ENCODE assay signal across 1 cellular context in the genomic region with DNA sequence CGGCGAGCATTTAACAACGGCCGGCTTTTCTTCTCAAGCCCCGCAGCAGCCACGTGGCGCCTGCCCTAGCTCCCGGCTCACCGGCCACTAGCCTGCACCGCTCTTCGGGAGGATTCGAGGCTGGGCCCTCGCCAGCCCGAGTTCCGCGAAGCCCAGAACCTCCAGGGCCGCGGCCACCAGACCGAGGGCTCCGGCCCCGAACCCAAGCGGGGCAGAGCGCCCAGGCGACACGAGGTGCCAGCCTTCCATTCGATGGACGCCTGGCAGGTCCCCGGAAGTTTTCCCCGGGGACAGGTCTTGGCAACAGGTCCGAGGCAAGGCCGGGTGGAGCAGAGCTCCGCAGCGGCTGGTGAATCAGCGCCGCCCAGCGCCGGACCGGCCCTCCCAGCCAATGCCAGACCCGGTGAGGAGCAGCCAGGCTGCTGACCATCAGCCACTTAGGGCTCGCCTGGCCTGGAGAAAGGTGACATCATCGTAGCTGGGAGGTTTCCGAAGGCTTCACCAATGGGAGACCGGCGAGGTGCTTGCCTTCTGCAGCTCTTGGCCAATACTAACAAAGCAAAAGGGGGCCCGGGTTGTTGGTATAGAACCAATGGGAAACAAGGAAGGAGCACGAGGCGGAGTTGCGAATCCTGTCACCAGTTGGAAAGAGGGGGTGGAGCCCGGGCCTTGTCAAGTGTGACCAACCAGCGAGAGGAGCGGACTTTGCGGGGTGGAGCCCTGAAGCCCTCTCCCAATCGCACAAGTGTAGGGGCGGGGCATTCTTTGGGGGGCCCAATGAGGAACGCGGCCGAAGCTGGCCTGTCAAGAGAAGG.
TF ChIP-seq lines count a peak whose summit lies in the region.

No MANE protein-coding gene starts in this region.

TF ChIP-seq in GM12878, 131 proteins besides CTCF, POLR2A, EP300 and RAD21 (continued from another document and continues in another):
- TF ChIP-seq, protein P1, sequence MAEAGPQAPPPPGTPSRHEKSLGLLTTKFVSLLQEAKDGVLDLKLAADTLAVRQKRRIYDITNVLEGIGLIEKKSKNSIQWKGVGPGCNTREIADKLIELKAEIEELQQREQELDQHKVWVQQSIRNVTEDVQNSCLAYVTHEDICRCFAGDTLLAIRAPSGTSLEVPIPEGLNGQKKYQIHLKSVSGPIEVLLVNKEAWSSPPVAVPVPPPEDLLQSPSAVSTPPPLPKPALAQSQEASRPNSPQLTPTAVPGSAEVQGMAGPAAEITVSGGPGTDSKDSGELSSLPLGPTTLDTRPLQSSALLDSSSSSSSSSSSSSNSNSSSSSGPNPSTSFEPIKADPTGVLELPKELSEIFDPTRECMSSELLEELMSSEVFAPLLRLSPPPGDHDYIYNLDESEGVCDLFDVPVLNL (IDR thresholded peaks at IDR 0.05; ENCODE audit: low read depth, low read length) = 0 out of 2 replicates have a peak, but pooled peaks have one; percentile 24
- TF ChIP-seq RUNX3 (IDR thresholded peaks at IDR 0.05; ENCODE audit: low read length) = no peak
- TF ChIP-seq SUZ12 (IDR thresholded peaks at IDR 0.05; ENCODE audit: unreplicated experiment) = no peak
- TF ChIP-seq, protein P2, sequence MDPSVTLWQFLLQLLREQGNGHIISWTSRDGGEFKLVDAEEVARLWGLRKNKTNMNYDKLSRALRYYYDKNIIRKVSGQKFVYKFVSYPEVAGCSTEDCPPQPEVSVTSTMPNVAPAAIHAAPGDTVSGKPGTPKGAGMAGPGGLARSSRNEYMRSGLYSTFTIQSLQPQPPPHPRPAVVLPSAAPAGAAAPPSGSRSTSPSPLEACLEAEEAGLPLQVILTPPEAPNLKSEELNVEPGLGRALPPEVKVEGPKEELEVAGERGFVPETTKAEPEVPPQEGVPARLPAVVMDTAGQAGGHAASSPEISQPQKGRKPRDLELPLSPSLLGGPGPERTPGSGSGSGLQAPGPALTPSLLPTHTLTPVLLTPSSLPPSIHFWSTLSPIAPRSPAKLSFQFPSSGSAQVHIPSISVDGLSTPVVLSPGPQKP (IDR thresholded peaks at IDR 0.05; ENCODE audit: low read depth, low read length) = no peak; the same call in 1 of the 2 replicates
- TF ChIP-seq CEBPB (IDR thresholded peaks at IDR 0.05; ENCODE audit: borderline replicate concordance in 1 of 2, low read depth in 2 of 2, low read length in 2 of 2) = peak in 1 of 2 experiments; percentile 76; a peak in 1 of 4 replicates
- TF ChIP-seq IKZF1 (conservative IDR thresholded peaks at IDR 0.05) = peak; percentile 76
- TF ChIP-seq NFYA (IDR thresholded peaks at IDR 0.05; ENCODE audit: borderline replicate concordance, low read depth, low read length) = no peak
- peak; percentile 72 for TF ChIP-seq RAD51 (IDR thresholded peaks at IDR 0.05)
- peak; percentile 99 for TF ChIP-seq RFX5 (IDR thresholded peaks at IDR 0.05; ENCODE audit: low read depth, low read length)
- TF ChIP-seq FOXM1 (IDR thresholded peaks at IDR 0.05; ENCODE audit: low read depth, low read length) = 0 out of 2 replicates have a peak, but pooled peaks have one; percentile 25
- TF ChIP-seq MEF2A (IDR thresholded peaks at IDR 0.05; ENCODE audit: insufficient read depth, low read depth, low read length) = 0 out of 2 replicates have a peak, but pooled peaks have one; percentile 13
- TF ChIP-seq, protein P3, sequence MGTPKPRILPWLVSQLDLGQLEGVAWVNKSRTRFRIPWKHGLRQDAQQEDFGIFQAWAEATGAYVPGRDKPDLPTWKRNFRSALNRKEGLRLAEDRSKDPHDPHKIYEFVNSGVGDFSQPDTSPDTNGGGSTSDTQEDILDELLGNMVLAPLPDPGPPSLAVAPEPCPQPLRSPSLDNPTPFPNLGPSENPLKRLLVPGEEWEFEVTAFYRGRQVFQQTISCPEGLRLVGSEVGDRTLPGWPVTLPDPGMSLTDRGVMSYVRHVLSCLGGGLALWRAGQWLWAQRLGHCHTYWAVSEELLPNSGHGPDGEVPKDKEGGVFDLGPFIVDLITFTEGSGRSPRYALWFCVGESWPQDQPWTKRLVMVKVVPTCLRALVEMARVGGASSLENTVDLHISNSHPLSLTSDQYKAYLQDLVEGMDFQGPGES (IDR thresholded peaks at IDR 0.05) = peak; percentile 89
- TF ChIP-seq PAX5 (IDR thresholded peaks at IDR 0.05; ENCODE audit: borderline replicate concordance, low read depth, low read length) = peak; percentile 45; the same call in 1 of the 2 replicates
- TF ChIP-seq, protein P4, sequence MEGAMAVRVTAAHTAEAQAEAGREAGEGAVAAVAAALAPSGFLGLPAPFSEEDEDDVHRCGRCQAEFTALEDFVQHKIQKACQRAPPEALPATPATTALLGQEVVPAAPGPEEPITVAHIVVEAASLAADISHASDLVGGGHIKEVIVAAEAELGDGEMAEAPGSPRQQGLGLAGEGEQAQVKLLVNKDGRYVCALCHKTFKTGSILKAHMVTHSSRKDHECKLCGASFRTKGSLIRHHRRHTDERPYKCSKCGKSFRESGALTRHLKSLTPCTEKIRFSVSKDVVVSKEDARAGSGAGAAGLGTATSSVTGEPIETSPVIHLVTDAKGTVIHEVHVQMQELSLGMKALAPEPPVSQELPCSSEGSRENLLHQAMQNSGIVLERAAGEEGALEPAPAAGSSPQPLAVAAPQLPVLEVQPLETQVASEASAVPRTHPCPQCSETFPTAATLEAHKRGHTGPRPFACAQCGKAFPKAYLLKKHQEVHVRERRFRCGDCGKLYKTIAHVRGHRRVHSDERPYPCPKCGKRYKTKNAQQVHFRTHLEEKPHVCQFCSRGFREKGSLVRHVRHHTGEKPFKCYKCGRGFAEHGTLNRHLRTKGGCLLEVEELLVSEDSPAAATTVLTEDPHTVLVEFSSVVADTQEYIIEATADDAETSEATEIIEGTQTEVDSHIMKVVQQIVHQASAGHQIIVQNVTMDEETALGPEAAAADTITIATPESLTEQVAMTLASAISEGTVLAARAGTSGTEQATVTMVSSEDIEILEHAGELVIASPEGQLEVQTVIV (IDR thresholded peaks at IDR 0.05; ENCODE audit: borderline replicate concordance, partially characterized antibody) = peak; percentile 18
- TF ChIP-seq, protein P5, sequence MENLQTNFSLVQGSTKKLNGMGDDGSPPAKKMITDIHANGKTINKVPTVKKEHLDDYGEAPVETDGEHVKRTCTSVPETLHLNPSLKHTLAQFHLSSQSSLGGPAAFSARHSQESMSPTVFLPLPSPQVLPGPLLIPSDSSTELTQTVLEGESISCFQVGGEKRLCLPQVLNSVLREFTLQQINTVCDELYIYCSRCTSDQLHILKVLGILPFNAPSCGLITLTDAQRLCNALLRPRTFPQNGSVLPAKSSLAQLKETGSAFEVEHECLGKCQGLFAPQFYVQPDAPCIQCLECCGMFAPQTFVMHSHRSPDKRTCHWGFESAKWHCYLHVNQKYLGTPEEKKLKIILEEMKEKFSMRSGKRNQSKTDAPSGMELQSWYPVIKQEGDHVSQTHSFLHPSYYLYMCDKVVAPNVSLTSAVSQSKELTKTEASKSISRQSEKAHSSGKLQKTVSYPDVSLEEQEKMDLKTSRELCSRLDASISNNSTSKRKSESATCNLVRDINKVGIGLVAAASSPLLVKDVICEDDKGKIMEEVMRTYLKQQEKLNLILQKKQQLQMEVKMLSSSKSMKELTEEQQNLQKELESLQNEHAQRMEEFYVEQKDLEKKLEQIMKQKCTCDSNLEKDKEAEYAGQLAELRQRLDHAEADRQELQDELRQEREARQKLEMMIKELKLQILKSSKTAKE (IDR thresholded peaks at IDR 0.05; ENCODE audit: low read depth, poor library complexity, severe bottlenecking) = peak; percentile 50
- TF ChIP-seq SMC3 (IDR thresholded peaks at IDR 0.05; ENCODE audit: borderline replicate concordance, low read length) = peak; percentile 30; the same call in 1 of the 2 replicates
- TF ChIP-seq SIN3A (IDR thresholded peaks at IDR 0.05; ENCODE audit: low read depth, low read length) = peak; percentile 23; the same call in 1 of the 2 replicates
- TF ChIP-seq TCF3 (IDR thresholded peaks at IDR 0.05; ENCODE audit: borderline replicate concordance, insufficient read depth, low read depth, low read length) = 0 out of 2 replicates have a peak, but pooled peaks have one; percentile 38
- no peak for TF ChIP-seq CHD4 (IDR thresholded peaks at IDR 0.05)
- no peak; the same call in 1 of the 2 replicates for TF ChIP-seq SMAD5 (IDR thresholded peaks at IDR 0.05; ENCODE audit: low read depth)
- TF ChIP-seq SP1 (IDR thresholded peaks at IDR 0.05; ENCODE audit: low read depth, low read length) = peak; percentile 94
- TF ChIP-seq MEF2B (IDR thresholded peaks at IDR 0.05; ENCODE audit: partially characterized antibody, poor library complexity, severe bottlenecking) = peak; percentile 90
- peak; percentile 96 for TF ChIP-seq LARP7 (IDR thresholded peaks at IDR 0.05)
- TF ChIP-seq CREB1 (IDR thresholded peaks at IDR 0.05; ENCODE audit: low read depth) = peak; percentile 92
- TF ChIP-seq HDAC2 (IDR thresholded peaks at IDR 0.05) = no peak; the same call in 1 of the 2 replicates
- peak; percentile 87 for TF ChIP-seq CREM (IDR thresholded peaks at IDR 0.05; ENCODE audit: low read depth)
- peak; percentile 41; the same call in 1 of the 2 replicates for TF ChIP-seq TCF12 (IDR thresholded peaks at IDR 0.05; ENCODE audit: low read depth, low read length)
- TF ChIP-seq SREBF1 (IDR thresholded peaks at IDR 0.05; ENCODE audit: low read length) = no peak
- peak; percentile 51 for TF ChIP-seq FOS (IDR thresholded peaks at IDR 0.05; ENCODE audit: borderline replicate concordance, extremely low read depth, insufficient read length)
- no peak for TF ChIP-seq TARDBP (IDR thresholded peaks at IDR 0.05; ENCODE audit: borderline replicate concordance)
- TF ChIP-seq PAX8 (IDR thresholded peaks at IDR 0.05) = no peak
- TF ChIP-seq, protein P6, sequence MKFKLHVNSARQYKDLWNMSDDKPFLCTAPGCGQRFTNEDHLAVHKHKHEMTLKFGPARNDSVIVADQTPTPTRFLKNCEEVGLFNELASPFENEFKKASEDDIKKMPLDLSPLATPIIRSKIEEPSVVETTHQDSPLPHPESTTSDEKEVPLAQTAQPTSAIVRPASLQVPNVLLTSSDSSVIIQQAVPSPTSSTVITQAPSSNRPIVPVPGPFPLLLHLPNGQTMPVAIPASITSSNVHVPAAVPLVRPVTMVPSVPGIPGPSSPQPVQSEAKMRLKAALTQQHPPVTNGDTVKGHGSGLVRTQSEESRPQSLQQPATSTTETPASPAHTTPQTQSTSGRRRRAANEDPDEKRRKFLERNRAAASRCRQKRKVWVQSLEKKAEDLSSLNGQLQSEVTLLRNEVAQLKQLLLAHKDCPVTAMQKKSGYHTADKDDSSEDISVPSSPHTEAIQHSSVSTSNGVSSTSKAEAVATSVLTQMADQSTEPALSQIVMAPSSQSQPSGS (IDR thresholded peaks at IDR 0.05; ENCODE audit: low read length) = peak; percentile 37; the same call in 1 of the 2 replicates
- TF ChIP-seq GATAD2B (conservative IDR thresholded peaks at IDR 0.05; ENCODE audit: low read depth) = peak; percentile 92
- peak; percentile 38; the same call in 1 of the 2 replicates for TF ChIP-seq NR2F1 (conservative IDR thresholded peaks at IDR 0.05)
- TF ChIP-seq DPF2 (IDR thresholded peaks at IDR 0.05) = peak; percentile 71
- peak; percentile 17; the same call in 1 of the 2 replicates for TF ChIP-seq YY1 (IDR thresholded peaks at IDR 0.05; ENCODE audit: low read depth, low read length)
- TF ChIP-seq STAT1 (conservative IDR thresholded peaks at IDR 0.05) = 0 out of 2 replicates have a peak, but pooled peaks have one; percentile 71
- TF ChIP-seq BACH1 (IDR thresholded peaks at IDR 0.05; ENCODE audit: borderline replicate concordance) = peak; percentile 81; the same call in 1 of the 2 replicates
- no peak for TF ChIP-seq BCL11A (IDR thresholded peaks at IDR 0.05; ENCODE audit: low read depth, low read length)
- TF ChIP-seq, protein P7, sequence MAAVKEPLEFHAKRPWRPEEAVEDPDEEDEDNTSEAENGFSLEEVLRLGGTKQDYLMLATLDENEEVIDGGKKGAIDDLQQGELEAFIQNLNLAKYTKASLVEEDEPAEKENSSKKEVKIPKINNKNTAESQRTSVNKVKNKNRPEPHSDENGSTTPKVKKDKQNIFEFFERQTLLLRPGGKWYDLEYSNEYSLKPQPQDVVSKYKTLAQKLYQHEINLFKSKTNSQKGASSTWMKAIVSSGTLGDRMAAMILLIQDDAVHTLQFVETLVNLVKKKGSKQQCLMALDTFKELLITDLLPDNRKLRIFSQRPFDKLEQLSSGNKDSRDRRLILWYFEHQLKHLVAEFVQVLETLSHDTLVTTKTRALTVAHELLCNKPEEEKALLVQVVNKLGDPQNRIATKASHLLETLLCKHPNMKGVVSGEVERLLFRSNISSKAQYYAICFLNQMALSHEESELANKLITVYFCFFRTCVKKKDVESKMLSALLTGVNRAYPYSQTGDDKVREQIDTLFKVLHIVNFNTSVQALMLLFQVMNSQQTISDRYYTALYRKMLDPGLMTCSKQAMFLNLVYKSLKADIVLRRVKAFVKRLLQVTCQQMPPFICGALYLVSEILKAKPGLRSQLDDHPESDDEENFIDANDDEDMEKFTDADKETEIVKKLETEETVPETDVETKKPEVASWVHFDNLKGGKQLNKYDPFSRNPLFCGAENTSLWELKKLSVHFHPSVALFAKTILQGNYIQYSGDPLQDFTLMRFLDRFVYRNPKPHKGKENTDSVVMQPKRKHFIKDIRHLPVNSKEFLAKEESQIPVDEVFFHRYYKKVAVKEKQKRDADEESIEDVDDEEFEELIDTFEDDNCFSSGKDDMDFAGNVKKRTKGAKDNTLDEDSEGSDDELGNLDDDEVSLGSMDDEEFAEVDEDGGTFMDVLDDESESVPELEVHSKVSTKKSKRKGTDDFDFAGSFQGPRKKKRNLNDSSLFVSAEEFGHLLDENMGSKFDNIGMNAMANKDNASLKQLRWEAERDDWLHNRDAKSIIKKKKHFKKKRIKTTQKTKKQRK (IDR thresholded peaks at IDR 0.05; ENCODE audit: low read depth, low read length) = peak; percentile 71; the same call in 1 of the 2 replicates
- no peak for TF ChIP-seq MTA3 (IDR thresholded peaks at IDR 0.05; ENCODE audit: borderline replicate concordance, low read length)
- TF ChIP-seq FOXK2 (IDR thresholded peaks at IDR 0.05) = peak; percentile 72
- peak; percentile 62 to 66; a peak in 3 of 4 replicates for TF ChIP-seq IKZF2 (IDR thresholded peaks at IDR 0.05)
